In genomic region chr2:218395456-218395825, GRCh38 we compare ENCODE assay signal across 9 cellular contexts. TPM values are rescaled to one million over a fixed set of nuclear protein-coding genes. Genes with fewer than 3 reads are reported as not detected.
DNase-seq lines count a peak whose midpoint lies in the region; ATAC-seq, FAIRE-seq and TF ChIP-seq lines count a peak whose summit lies in the region.
"Had no signal": no experiment of that assay in that cellular context is flagged by ENCODE, and none has a peak within 500 bp of the region (broad histone marks: within the 10 kb centered on the region; RNA-seq: fewer than 3 reads in every experiment).

No MANE protein-coding gene starts in this region.

- peaks cover 0 to 2% of the 10 kb centered on the region in 2 donors for H3K36me3 Mint-ChIP-seq in activated T-cell treated with anti-CD3 and anti-CD28 coated beads, Interleukin-2, amount 50 U/mL, for 72 hours (ENCODE audit: insufficient read depth in 2 of 2)

- H3K4me3 ChIP-seq in K562: peak overlapping the region; percentile 57
- no peak overlapping the region for H3K4me3 ChIP-seq in lung
- peak overlapping the region; percentile 7 to 98 (median 92) for H3K4me3 ChIP-seq in upper lobe of left lung

- H4K20me1 ChIP-seq in K562 (replicated peaks; ENCODE audit: control insufficient read depth, insufficient read depth, low read length): no peaks in the 10 kb centered on the region

- H3K9ac ChIP-seq in K562 (ENCODE audit: insufficient read depth in 1 of 2, low read depth in 2 of 2, low read length in 2 of 2): peak overlapping the region; percentile 73 to 90

- in situ Hi-C loops in K562 (cut with MboI): loop anchor here (5.0 kb wide), 1 partner anchor 108 kb away; no protein-coding TSS in a partner anchor

- peaks cover 34% of the 10 kb centered on the region for H3K4me1 Mint-ChIP-seq in activated T-cell treated with anti-CD3 and anti-CD28 coated beads, Interleukin-2, amount 50 U/mL, for 72 hours (ENCODE audit: low read depth)

- H3K4me3 Mint-ChIP-seq in activated T-cell treated with anti-CD3 and anti-CD28 coated beads, Interleukin-2, amount 50 U/mL, for 72 hours: peak overlapping the region; percentile 89 to 90

- peaks cover 57% of the 10 kb centered on the region for H3K79me2 ChIP-seq in K562 (ENCODE audit: control insufficient read depth, insufficient read depth, low read length)

- no peaks in the 10 kb centered on the region for H3K36me3 ChIP-seq in K562 (ENCODE audit: control insufficient read depth, insufficient read depth, low read length)
- no peaks in the 10 kb centered on the region for H3K36me3 ChIP-seq in lung (ENCODE audit: control insufficient read depth in 2 of 2, insufficient read depth in 2 of 2, low read length in 2 of 2)
- H3K36me3 ChIP-seq in upper lobe of left lung: peaks cover 0 to 4% (median 0%) of the 10 kb centered on the region in 4 donors

- peaks cover 15% of the 10 kb centered on the region for H3K27me3 Mint-ChIP-seq in activated T-cell treated with anti-CD3 and anti-CD28 coated beads, Interleukin-2, amount 50 U/mL, for 72 hours (ENCODE audit: low read depth)

- no peaks in the 10 kb centered on the region for H3K9me3 Mint-ChIP-seq in activated T-cell treated with anti-CD3 and anti-CD28 coated beads, Interleukin-2, amount 50 U/mL, for 72 hours

- no peak for TF ChIP-seq EP300 in K562 (IDR thresholded peaks at IDR 0.05; ENCODE audit: low read length)
- TF ChIP-seq EP300 in upper lobe of left lung (IDR thresholded peaks at IDR 0.05): no peak

- POLR2A ChIA-PET in K562 (lab: Yijun Ruan, JAX): interaction anchor here (0.5 to 2.2 kb wide), 11 partner anchors 9 to 130 kb away, joined by 3 to 9 read pairs (median 3); partner anchors contain the start of genes AAMP and PNKD

- peak overlapping the region; percentile 92 for H2AFZ ChIP-seq in K562 (ENCODE audit: low read depth, low read length)

- TF ChIP-seq CTCF in K562 (IDR thresholded peaks at IDR 0.05 in 2 of 3, conservative IDR thresholded peaks at IDR 0.05 in 1 of 3; ENCODE audit: insufficient read depth in 2 of 3, low read depth in 1 of 3, low read length in 3 of 3): no peak
- TF ChIP-seq CTCF in lung (IDR thresholded peaks at IDR 0.05; ENCODE audit: control extremely low read depth, extremely low read depth): no peak
- no peak for TF ChIP-seq CTCF in upper lobe of left lung (IDR thresholded peaks at IDR 0.05)

- H3K9me3 ChIP-seq in K562 (replicated peaks; ENCODE audit: control insufficient read depth, insufficient read depth, low read depth, low read length) (no peaks in the 10 kb centered on the region), lung (ENCODE audit: control insufficient read depth in 2 of 2, insufficient read depth in 1 of 2, low read length in 1 of 2) (no peaks in the 10 kb centered on the region), upper lobe of left lung (no peaks in the 10 kb centered on the region)

- no peak for ATAC-seq in activated T-cell treated with anti-CD3 and anti-CD28 coated beads, Interleukin-2, amount 50 U/mL, for 72 hours (replicated peaks in 1 of 2)
- ATAC-seq in K562 (no peak), lung (ENCODE audit: insufficient read depth, low FRiP score) (no peak), upper lobe of left lung (ENCODE audit: low FRiP score in 2 of 2) (no peak), HG03565 (IDR thresholded peaks at IDR 0.05; ENCODE audit: unreplicated experiment) (no peak), GM18498 (IDR thresholded peaks at IDR 0.05; ENCODE audit: unreplicated experiment) (no peak)

- FAIRE-seq in K562 (lab: Jason Lieb, UNC): no peak

- TF ChIP-seq RAD21 in K562 (CRISPR knock-in tag; conservative IDR thresholded peaks at IDR 0.05 in 1 of 2, IDR thresholded peaks at IDR 0.05 in 1 of 2): no peak

- no peak for DNase-seq in activated T-cell treated with anti-CD3 and anti-CD28 coated beads, Interleukin-2, amount 50 U/mL, for 72 hours
- DNase-seq in activated T-cell treated with anti-CD3 and anti-CD28 coated beads, Interleukin-2, amount 50 U/mL, for 48 hours: no peak
- DNase-seq in K562 (ENCODE audit: extremely low read depth in 1 of 4, low spot score in 3 of 4) (peak in 1 of 4 experiments; percentile 66), lung (ENCODE audit: low spot score) (no peak), upper lobe of left lung (peak; percentile 40 to 82), kidney glomerular epithelial cell (lab: John Stamatoyannopoulos, UW) (no peak)

- H3K9me1 ChIP-seq in K562 (ENCODE audit: control insufficient read depth, insufficient read depth, low read length): no peaks in the 10 kb centered on the region

- H3K27ac ChIP-seq in K562 (ENCODE audit: extremely low read depth, low read depth, low read length) (peak overlapping the region; percentile 90), lung (ENCODE audit: low read depth in 1 of 2, low read length in 1 of 2) (peak overlapping the region; percentile 99), upper lobe of left lung (peak overlapping the region; percentile 94 to 99 (median 99))

- H3K27ac Mint-ChIP-seq in activated T-cell treated with anti-CD3 and anti-CD28 coated beads, Interleukin-2, amount 50 U/mL, for 72 hours: peak overlapping the region; percentile 14

- intact Hi-C loops in K562 (cut with micrococcal nuclease): loop anchor here (5.0 kb wide), 1 partner anchor 172 kb away; the partner anchor contains the start of genes CNOT9 and USP37

- TSS peak; percentile 45 for BruUV-seq in K562 (replicated peaks; lab: Mats Ljungman, UMichigan)

- WGBS in K562 (ENCODE audit: insufficient coverage, low coverage, missing lambda C conversion rate): 2% methylated on average over 15 of the region's 16 CpGs
- WGBS in lung, 2 donors: 28 to 43% methylated on average over 16 of the region's 16 CpGs
- WGBS in upper lobe of left lung, 2 donors: 25 to 27% methylated on average over 7 to 16 of the region's 16 CpGs

- H3K4me2 ChIP-seq in K562 (ENCODE audit: insufficient read depth, low read length): peak overlapping the region; percentile 91

- H3K4me1 ChIP-seq in K562 (replicated peaks in 1 of 2; ENCODE audit: control insufficient read depth in 2 of 2, insufficient read depth in 2 of 2, low read length in 2 of 2) (peaks cover 20 to 65% of the 10 kb centered on the region in 2 experiments), lung (ENCODE audit: control insufficient read depth in 2 of 2, insufficient read depth in 2 of 2, low read length in 2 of 2) (peaks cover 0 to 8% of the 10 kb centered on the region in 2 donors), upper lobe of left lung (peaks cover 17 to 48% (median 32%) of the 10 kb centered on the region in 4 donors)

- CTCF ChIA-PET in K562 (lab: Yijun Ruan, JAX; ENCODE audit: low intra/inter-chr PET ratio): interaction anchor here (1.9 to 2.0 kb wide), 2 partner anchors 94 to 123 kb away, joined by 8 to 10 read pairs; no protein-coding TSS in a partner anchor

- H3K27me3 ChIP-seq in K562 (ENCODE audit: control insufficient read depth in 2 of 2, insufficient read depth in 2 of 2, low read length in 2 of 2) (no peaks in the 10 kb centered on the region), lung (ENCODE audit: control insufficient read depth, insufficient read depth) (no peaks in the 10 kb centered on the region), upper lobe of left lung (no peaks in the 10 kb centered on the region)

- no peak; the same call in 1 of the 2 replicates for TF ChIP-seq POLR2A in K562 (conservative IDR thresholded peaks at IDR 0.05)
- TF ChIP-seq POLR2A in upper lobe of left lung (IDR thresholded peaks at IDR 0.05): no peak

RNA-seq across cellular contexts. Expression of gene CTDSP1, which starts 4.2 kb away (rescaled TPM):
- total RNA-seq in activated T-cell treated with anti-CD3 and anti-CD28 coated beads, Interleukin-2, amount 50 U/mL, for 72 hours: 10 to 100 TPM; 76.7 to 79.0 TPM
- 51.1 and 151 TPM in 2 replicates for total RNA-seq in K562 (2011; cell fraction: chromatin; rRNA removed; ENCODE audit: low replicate concordance)
- 120 and 129 TPM in 2 replicates for total RNA-seq in K562 (2011; cell fraction: nucleolus; rRNA removed)
- total RNA-seq in K562 (2011; cell fraction: nucleoplasm; rRNA removed): 71.7 and 74.3 TPM in 2 replicates
- total RNA-seq in K562 (2014; rRNA removed) (50.8 and 65.8 TPM in 2 replicates), K562 (2014; rRNA removed; fragmentation: Illumina TruSeq; extraction: Trizol) (13.6 and 21.0 TPM in 2 replicates), K562 (2015; rRNA removed; fragmentation: Illumina TruSeq; extraction: Trizol) (45.8 and 45.9 TPM in 2 replicates), K562 (2021) (67.9 and 74.8 TPM in 2 replicates), lung (100 to 1,000 TPM; 155 to 183 TPM), upper lobe of left lung (100 to 1,000 TPM in 5 of 6 donors, 10 to 100 TPM in 1; 96.6 to 239 (median 189) TPM)
- polyA plus RNA-seq in K562 (2011; rRNA removed) (51.1 and 61.8 TPM in 2 replicates), K562 (2014; fragmentation: Illumina TruSeq; extraction: Trizol) (44.8 and 59.8 TPM in 2 replicates), K562 (2014; fragmentation: Nextera tagmentation; extraction: Ambion mirVana) (1 to 10 TPM; 2.4 to 3.4 TPM), K562 (2014; rRNA removed) (71.5 and 72.9 TPM in 2 replicates), lung (100 to 1,000 TPM; 113 to 123 TPM)
- 63.2 and 111 TPM in 2 replicates for polyA plus RNA-seq in K562 (2011; cell fraction: cytosol; rRNA removed)
- polyA plus RNA-seq in K562 (2011; cell fraction: nucleus; rRNA removed): 140 and 333 TPM in 2 replicates
- 57.2 and 78.1 TPM in 2 replicates for polyA plus RNA-seq in K562 (2012)
- 22.3 and 32.5 TPM in 2 replicates for polyA minus RNA-seq in K562 (2011; rRNA and poly(A)+ RNA removed)
- polyA minus RNA-seq in K562 (2011; cell fraction: cytosol; rRNA and poly(A)+ RNA removed): 34.5 and 39.1 TPM in 2 replicates
- 70.4 and 70.7 TPM in 2 replicates for polyA minus RNA-seq in K562 (2011; cell fraction: nucleus; rRNA and poly(A)+ RNA removed)

RNA-seq across cellular contexts. Expression of gene SLC11A1, which starts 13.4 kb away (rescaled TPM):
- total RNA-seq in activated T-cell treated with anti-CD3 and anti-CD28 coated beads, Interleukin-2, amount 50 U/mL, for 72 hours: under 1 TPM in 1 of 2 donors, not detected in 1; 0.19 TPM
- total RNA-seq in K562 (2011; cell fraction: chromatin; rRNA removed; ENCODE audit: low replicate concordance): 1.4 and 5.9 TPM in 2 replicates
- 4.3 and 4.5 TPM in 2 replicates for total RNA-seq in K562 (2011; cell fraction: nucleolus; rRNA removed)
- 3.5 and 4.8 TPM in 2 replicates for total RNA-seq in K562 (2011; cell fraction: nucleoplasm; rRNA removed)
- total RNA-seq in K562 (2014; rRNA removed) (0.98 and 1.0 TPM in 2 replicates), K562 (2014; rRNA removed; fragmentation: Illumina TruSeq; extraction: Trizol) (0.32 and 0.65 TPM in 2 replicates), K562 (2015; rRNA removed; fragmentation: Illumina TruSeq; extraction: Trizol) (0.83 and 1.1 TPM in 2 replicates), K562 (2021) (1.2 and 1.6 TPM in 2 replicates), lung (100 to 1,000 TPM in 1 of 2 donors, 10 to 100 TPM in 1; 57.6 to 262 TPM), upper lobe of left lung (1,000 to 10,000 TPM in 2 of 6 donors, 100 to 1,000 TPM in 4; 145 to 3,249 (median 371) TPM)
- polyA plus RNA-seq in K562 (2011; rRNA removed) (0.54 and 0.64 TPM in 2 replicates), K562 (2014; fragmentation: Illumina TruSeq; extraction: Trizol) (0.40 and 0.43 TPM in 2 replicates), K562 (2014; fragmentation: Nextera tagmentation; extraction: Ambion mirVana) (under 1 TPM; 0.35 to 0.51 TPM), K562 (2014; rRNA removed) (0.69 and 0.99 TPM in 2 replicates), lung (100 to 1,000 TPM; 206 to 359 TPM)
- polyA plus RNA-seq in K562 (2011; cell fraction: cytosol; rRNA removed): 0.53 and 1.2 TPM in 2 replicates
- polyA plus RNA-seq in K562 (2011; cell fraction: nucleus; rRNA removed): 1.8 and 2.6 TPM in 2 replicates
- 1.7 and 2.7 TPM in 2 replicates for polyA plus RNA-seq in K562 (2012)
- polyA minus RNA-seq in K562 (2011; rRNA and poly(A)+ RNA removed): 1.3 TPM in 2 replicates
- polyA minus RNA-seq in K562 (2011; cell fraction: cytosol; rRNA and poly(A)+ RNA removed): 0.95 and 1.2 TPM in 2 replicates
- 6.3 and 7.7 TPM in 2 replicates for polyA minus RNA-seq in K562 (2011; cell fraction: nucleus; rRNA and poly(A)+ RNA removed)

RNA-seq across cellular contexts. Expression of gene VIL1, which starts 23.5 kb away (rescaled TPM):
- total RNA-seq in activated T-cell treated with anti-CD3 and anti-CD28 coated beads, Interleukin-2, amount 50 U/mL, for 72 hours: not detected
- total RNA-seq in K562 (2011; cell fraction: chromatin; rRNA removed; ENCODE audit: low replicate concordance): 1.4 and 2.1 TPM in 2 replicates
- 0.79 and 1.2 TPM in 2 replicates for total RNA-seq in K562 (2011; cell fraction: nucleolus; rRNA removed)
- total RNA-seq in K562 (2011; cell fraction: nucleoplasm; rRNA removed): 0.44 and 1.4 TPM in 2 replicates
- total RNA-seq in K562 (2014; rRNA removed): 1.7 and 2.6 TPM in 2 replicates
- 1.1 and 1.2 TPM in 2 replicates for total RNA-seq in K562 (2014; rRNA removed; fragmentation: Illumina TruSeq; extraction: Trizol)
- 0.51 and 0.75 TPM in 2 replicates for total RNA-seq in K562 (2015; rRNA removed; fragmentation: Illumina TruSeq; extraction: Trizol)
- total RNA-seq in K562 (2021): 2.4 and 2.7 TPM in 2 replicates
- polyA plus RNA-seq in K562 (2011; rRNA removed): 0.46 and 0.63 TPM in 2 replicates
- polyA plus RNA-seq in K562 (2011; cell fraction: cytosol; rRNA removed): 0.35 and 1.5 TPM in 2 replicates
- polyA plus RNA-seq in K562 (2011; cell fraction: nucleus; rRNA removed): 0.84 and 2.7 TPM in 2 replicates
- 0.54 and 0.72 TPM in 2 replicates for polyA plus RNA-seq in K562 (2012)
- 1.2 and 2.0 TPM in 2 replicates for polyA plus RNA-seq in K562 (2014; fragmentation: Illumina TruSeq; extraction: Trizol)
- polyA plus RNA-seq in K562 (2014; fragmentation: Nextera tagmentation; extraction: Ambion mirVana): under 1 TPM; 0.62 to 0.73 TPM
- polyA plus RNA-seq in K562 (2014; rRNA removed): 1.9 and 3.7 TPM in 2 replicates
- polyA minus RNA-seq in K562 (2011; rRNA and poly(A)+ RNA removed): 0.60 and 1.7 TPM in 2 replicates
- 0.57 and 1.2 TPM in 2 replicates for polyA minus RNA-seq in K562 (2011; cell fraction: cytosol; rRNA and poly(A)+ RNA removed)
- polyA minus RNA-seq in K562 (2011; cell fraction: nucleus; rRNA and poly(A)+ RNA removed): 0.27 and 0.33 TPM in 2 replicates
- under 1 TPM; 0.21 to 0.77 TPM for total RNA-seq in lung
- polyA plus RNA-seq in lung: under 1 TPM; 0.06 to 0.09 TPM
- total RNA-seq in upper lobe of left lung: under 1 TPM in 3 of 6 donors, not detected in 3; 0.29 to 0.76 (median 0.40) TPM
- total RNA-seq: T-helper 2 cell treated with Interferon-gamma antibody and Interleukin-4, amounts not matched to agents 100 ng/mL and 5 ng/mL, for 36 hours had no signal

RNA-seq across cellular contexts. Expression of gene CATIP, which starts 38.8 kb away (rescaled TPM):
- not detected for total RNA-seq in activated T-cell treated with anti-CD3 and anti-CD28 coated beads, Interleukin-2, amount 50 U/mL, for 72 hours
- total RNA-seq in K562 (2011; cell fraction: chromatin; rRNA removed; ENCODE audit: low replicate concordance): not detected in 2 replicates
- not detected in 2 replicates for total RNA-seq in K562 (2011; cell fraction: nucleolus; rRNA removed)
- total RNA-seq in K562 (2011; cell fraction: nucleoplasm; rRNA removed): 1.2 TPM in 1 of 2 replicates, not detected in the other
- not detected in 2 replicates for total RNA-seq in K562 (2014; rRNA removed)
- total RNA-seq in K562 (2014; rRNA removed; fragmentation: Illumina TruSeq; extraction: Trizol): not detected in 2 replicates
- total RNA-seq in K562 (2015; rRNA removed; fragmentation: Illumina TruSeq; extraction: Trizol): not detected in 2 replicates
- not detected in 2 replicates for total RNA-seq in K562 (2021)
- not detected in 2 replicates for polyA plus RNA-seq in K562 (2011; rRNA removed)
- not detected in 2 replicates for polyA plus RNA-seq in K562 (2011; cell fraction: cytosol; rRNA removed)
- 0.17 TPM in 1 of 2 replicates, not detected in the other for polyA plus RNA-seq in K562 (2011; cell fraction: nucleus; rRNA removed)
- 0.18 and 0.37 TPM in 2 replicates for polyA plus RNA-seq in K562 (2012)
- not detected in 2 replicates for polyA plus RNA-seq in K562 (2014; fragmentation: Illumina TruSeq; extraction: Trizol)
- under 1 TPM; 0.06 to 0.08 TPM for polyA plus RNA-seq in K562 (2014; fragmentation: Nextera tagmentation; extraction: Ambion mirVana)
- polyA plus RNA-seq in K562 (2014; rRNA removed): 0.09 TPM in 1 of 2 replicates, not detected in the other
- not detected in 2 replicates for polyA minus RNA-seq in K562 (2011; rRNA and poly(A)+ RNA removed)
- not detected in 2 replicates for polyA minus RNA-seq in K562 (2011; cell fraction: cytosol; rRNA and poly(A)+ RNA removed)
- not detected in 2 replicates for polyA minus RNA-seq in K562 (2011; cell fraction: nucleus; rRNA and poly(A)+ RNA removed)
- total RNA-seq in lung: 10 to 100 TPM in 1 of 2 donors, 1 to 10 TPM in 1; 5.6 to 12.8 TPM
- polyA plus RNA-seq in lung: 1 to 10 TPM; 5.6 to 6.3 TPM
- total RNA-seq in upper lobe of left lung: 1 to 10 TPM in 5 of 6 donors, under 1 TPM in 1; 0.77 to 8.5 (median 4.3) TPM
- total RNA-seq: T-helper 2 cell treated with Interferon-gamma antibody and Interleukin-4, amounts not matched to agents 100 ng/mL and 5 ng/mL, for 36 hours had no signal

Comparison
In these comparisons a context has a peak if more than half of its experiments do, and no peak if none do; other contexts are left out.
1. DNase-seq: peak in upper lobe of left lung (2 of 2); none in activated T-cell treated with anti-CD3 and anti-CD28 coated beads, Interleukin-2, amount 50 U/mL, for 72 hours (0 of 2), activated T-cell treated with anti-CD3 and anti-CD28 coated beads, Interleukin-2, amount 50 U/mL, for 48 hours (0 of 2), lung (single experiment) and kidney glomerular epithelial cell (single experiment).
2. RNA of gene SLC11A1, which starts 13.4 kb away (total RNA-seq): 145 to 3,249 TPM in upper lobe of left lung and 57.6 to 262 TPM in lung; 0.32 to 5.9 TPM in K562 and 0.19 TPM in activated T-cell treated with anti-CD3 and anti-CD28 coated beads, Interleukin-2, amount 50 U/mL, for 72 hours; every median in the first group is over 4 times any median in the second.
3. Peak in every context shown above with its lines, with median percentiles within 50 percentile points of each other: H3K27ac ChIP-seq.